Comparison of ENCODE assay signal across 8 cellular contexts in genomic region chr10:74792726-74793125, GRCh38.
"Had no signal": no experiment of that assay in that cellular context is flagged by ENCODE, and none has a peak within 500 bp of the region (broad histone marks: within the 10 kb centered on the region; RNA-seq: fewer than 3 reads in every experiment).

No MANE protein-coding gene starts in this region.

- H3K4me3 ChIP-seq: GM23338 had no signal

- H3K9me3 Mint-ChIP-seq: GM23338, H9, IgD-negative memory B cell had no signal

- FAIRE-seq: H1, H54, HepG2 had no signal

- DNase-seq: H9, HCEC 1CT, KBM-7 had no signal

- H3K27ac Mint-ChIP-seq: GM23338, H9, IgD-negative memory B cell had no signal

- H3K36me3 Mint-ChIP-seq: IgD-negative memory B cell had no signal

- H3K4me3 Mint-ChIP-seq: GM23338, H9, IgD-negative memory B cell had no signal

- H3K4me2 ChIP-seq: GM23338 had no signal

- H2AFZ ChIP-seq: GM23338 had no signal
